1 cellular context compared by ENCODE assay signal in genomic region chr14:64673329-64673728, GRCh38.
TF ChIP-seq lines count a peak whose summit lies in the region.

No MANE protein-coding gene starts in this region.

TF ChIP-seq in GM12878, 131 proteins besides CTCF, POLR2A, EP300 and RAD21:
- TF ChIP-seq SMARCA5 (IDR thresholded peaks at IDR 0.05) (0 out of 2 replicates have a peak, but pooled peaks have one; percentile 19), PKNOX1 (IDR thresholded peaks at IDR 0.05) (no peak), MAX (IDR thresholded peaks at IDR 0.05; ENCODE audit: low read depth, low read length) (no peak), ZBTB11 (CRISPR knock-in tag; IDR thresholded peaks at IDR 0.05) (no peak)
